In genomic region chr2:192148620-192149321, GRCh38 we compare ENCODE assay signal across 13 cellular contexts. TPM values are rescaled to one million over a fixed set of nuclear protein-coding genes. Genes with fewer than 3 reads are reported as not detected.
DNase-seq lines count a peak whose midpoint lies in the region; TF ChIP-seq lines count a peak whose summit lies in the region.
"Had no signal": no experiment of that assay in that cellular context is flagged by ENCODE, and none has a peak within 500 bp of the region (broad histone marks: within the 10 kb centered on the region; RNA-seq: fewer than 3 reads in every experiment).

No MANE protein-coding gene starts in this region.

- DNase-seq in NCI-H2227 treated with DMSO at 0.1 percent for 48 hours (lab: John Stamatoyannopoulos, UW): peak; percentile 49
- DNase-seq in NCI-H2227 (lab: John Stamatoyannopoulos, UW; ENCODE audit: unreplicated experiment): no peak
- peak in 1 of 10 donors; percentile 23 for DNase-seq in dorsolateral prefrontal cortex
- peak; percentile 28 for DNase-seq in medulla oblongata (ENCODE audit: extremely low spot score)
- DNase-seq in uterus: no peak
- DNase-seq in germinal center (ENCODE audit: low spot score): no peak
- DNase-seq in NCI-H1092 (lab: John Stamatoyannopoulos, UW): no peak
- no peak for DNase-seq in GM20000 (ENCODE audit: low spot score)
- DNase-seq: activated CD8-positive, alpha-beta T cell treated with anti-CD3 and anti-CD28 coated beads, Interleukin-2, amount 10 ng/mL, durations not matched to agents 7 days and 5 days; adrenal gland; stimulated activated naive CD4-positive, alpha-beta T cell had no signal

- H3K4me1 ChIP-seq in uterus: no peaks in the 10 kb centered on the region

- no peaks in the 10 kb centered on the region for H3K9me3 ChIP-seq in uterus
- H3K9me3 ChIP-seq: adrenal gland had no signal

- peaks cover 0 to 1% of the 10 kb centered on the region in 2 donors for H3K36me3 ChIP-seq in uterus
- H3K36me3 ChIP-seq: adrenal gland had no signal

- H3K4me3 ChIP-seq in dorsolateral prefrontal cortex (peak overlapping the region in 3 of 59 donors; percentile 3 to 31 (median 6)), uterus (no peak overlapping the region)
- H3K4me3 ChIP-seq: adrenal gland had no signal

- H3K27ac ChIP-seq in dorsolateral prefrontal cortex (peak overlapping the region in 58 of 59 donors; percentile 5 to 88 (median 67)), uterus (peak overlapping the region; percentile 8 to 28)
- H3K27ac ChIP-seq: 22Rv1 had no signal

- TF ChIP-seq CTCF in dorsolateral prefrontal cortex (IDR thresholded peaks at IDR 0.05 in 54 of 56, conservative IDR thresholded peaks at IDR 0.05 in 2 of 56; ENCODE audit: low read depth in 1 of 56, partially characterized antibody in 56 of 56): peak in 4 of 56 donors; percentile 7 to 16 (median 12)
- peak in 1 of 4 experiments; percentile 8 for TF ChIP-seq CTCF in uterus (IDR thresholded peaks at IDR 0.05)
- no peak for TF ChIP-seq CTCF in GM20000 (IDR thresholded peaks at IDR 0.05; ENCODE audit: extremely low read depth, missing control alignments)

- H3K27me3 ChIP-seq in dorsolateral prefrontal cortex: no peaks in the 10 kb centered on the region
- no peaks in the 10 kb centered on the region for H3K27me3 ChIP-seq in uterus
- H3K27me3 ChIP-seq: adrenal gland had no signal

- TF ChIP-seq POLR2A in uterus (IDR thresholded peaks at IDR 0.05): no peak

- intact Hi-C loops in dorsolateral prefrontal cortex (cut with DNase I): no loop called here
- intact Hi-C loops in uterus (cut with DNase I; ENCODE audit: low total_unique reads): no loop called here

RNA-seq across cellular contexts. Expression of gene TMEFF2, which starts 46.0 kb away (rescaled TPM):
- total RNA-seq in dorsolateral prefrontal cortex (10 to 100 TPM; 13.6 to 71.1 (median 44.6) TPM), uterus (1 to 10 TPM in 1 of 4 donors, not detected in 3; 1.5 TPM)
- total RNA-seq: activated CD8-positive, alpha-beta T cell treated with anti-CD3 and anti-CD28 coated beads, Interleukin-2, amount 10 ng/mL, durations not matched to agents 7 days and 5 days; mononuclear cell had no signal

Comparison
In these comparisons a context has a peak if more than half of its experiments do, and no peak if none do; other contexts are left out.
1. DNase-seq: peak in NCI-H2227 treated with DMSO at 0.1 percent for 48 hours (single experiment) and medulla oblongata (single experiment); none in NCI-H2227 (single experiment), uterus (0 of 2), germinal center (single experiment), NCI-H1092 (single experiment) and GM20000 (single experiment).
2. RNA of gene TMEFF2, which starts 46.0 kb away (total RNA-seq): 13.6 to 71.1 TPM in dorsolateral prefrontal cortex; 1.5 TPM in uterus; every median in the first group is over 4 times any median in the second.